In genomic region chr19:57888494-57889231, GRCh38 we compare ENCODE assay signal across 8 cellular contexts. TPM values are rescaled to one million over a fixed set of nuclear protein-coding genes. Genes with fewer than 3 reads are reported as not detected.
DNase-seq lines count a peak whose midpoint lies in the region; ATAC-seq and TF ChIP-seq lines count a peak whose summit lies in the region.

ZNF814 (minus strand) TSS chr19:57889037; CDS start chr19:57888802, 235 bp downstream.

- H3K4me1 ChIP-seq in breast epithelium (peaks cover 0 to 4% of the 10 kb centered on the region in 2 donors), skeletal muscle tissue (ENCODE audit: control insufficient read depth in 3 of 3, insufficient read depth in 3 of 3, low read length in 3 of 3) (peaks cover 5 to 19% (median 7%) of the 10 kb centered on the region in 3 donors)

- H3K36me3 ChIP-seq in breast epithelium = no peaks in the 10 kb centered on the region
- peaks cover 3 to 18% (median 8%) of the 10 kb centered on the region in 3 donors for H3K36me3 ChIP-seq in skeletal muscle tissue (ENCODE audit: control insufficient read depth in 3 of 3, insufficient read depth in 3 of 3, low read length in 3 of 3)

- DNase-seq in HUDEP-2 (lab: John Stamatoyannopoulos, UW; ENCODE audit: unreplicated experiment in 76 of 76) (peak; percentile 49 to 94 (median 86)), breast epithelium (ENCODE audit: low spot score in 2 of 2) (peak; percentile 86 to 89), iPS-NIHi11 (ENCODE audit: low spot score) (peak; percentile 94), ACHN (no peak), AML-193 (lab: John Stamatoyannopoulos, UW) (no peak)

- H3K27me3 ChIP-seq in breast epithelium (no peaks in the 10 kb centered on the region), skeletal muscle tissue (ENCODE audit: control insufficient read depth in 3 of 3, insufficient read depth in 3 of 3, low read length in 3 of 3) (no peaks in the 10 kb centered on the region)

- no peak for TF ChIP-seq POLR2A in breast epithelium (IDR thresholded peaks at IDR 0.05)

- peak within 1 kb of the TSS; percentile 79 to 96 (median 85) for H3K9ac ChIP-seq in skeletal muscle tissue (ENCODE audit: low read depth in 1 of 3, low read length in 3 of 3)

- no peak for TF ChIP-seq CTCF in WI38 (IDR thresholded peaks at IDR 0.05; ENCODE audit: low read depth, low read length)
- TF ChIP-seq CTCF in breast epithelium (IDR thresholded peaks at IDR 0.05) = peak; percentile 17 to 50 (median 43)

- H3K4me3 ChIP-seq in WI38 (ENCODE audit: low read depth, low read length) = peak within 1 kb of the TSS; percentile 95
- H3K4me3 ChIP-seq in breast epithelium = peak within 1 kb of the TSS; percentile 37 to 78 (median 67)
- peak within 1 kb of the TSS; percentile 69 to 98 (median 96) for H3K4me3 ChIP-seq in skeletal muscle tissue (ENCODE audit: low read length in 3 of 3)

- intact Hi-C loops in breast epithelium (cut with DNase I; ENCODE audit: low total_unique reads) = no loop called here

- H3K27ac ChIP-seq in breast epithelium = peak within 1 kb of the TSS; percentile 64 to 76
- H3K27ac ChIP-seq in skeletal muscle tissue (ENCODE audit: low read depth, low read length) = peak within 1 kb of the TSS; percentile 79

- in situ Hi-C loops in ACHN (cut with HindIII; ENCODE audit: low pct_ligation_motif_present, low pct_unique_long_range_greater_than_20kb, low sequenced_read_pairs) = no loop called here

- ATAC-seq in GM18873 (IDR thresholded peaks at IDR 0.05; ENCODE audit: low FRiP score, unreplicated experiment) = peak; percentile 75

- H3K9me3 ChIP-seq in breast epithelium (peaks cover 25 to 56% of the 10 kb centered on the region in 2 donors), skeletal muscle tissue (ENCODE audit: control insufficient read depth in 3 of 3, low read length in 3 of 3) (no peaks in the 10 kb centered on the region)

RNA-seq across cellular contexts. Expression of gene ZNF814, which starts in this region (rescaled TPM):
- total RNA-seq in breast epithelium = 10 to 100 TPM in 2 of 3 donors, 1 to 10 TPM in 1; 4.8 to 26.1 (median 17.0) TPM
- total RNA-seq in skeletal muscle tissue = 13.0 TPM

Comparison
In these comparisons a context has a peak if more than half of its experiments do, and no peak if none do; other contexts are left out.
1. DNase-seq: peak in HUDEP-2 (76 of 76), breast epithelium (2 of 2) and iPS-NIHi11 (single experiment); none in ACHN (single experiment) and AML-193 (0 of 2).
2. Peak in every context shown above with its lines, with median percentiles within 50 percentile points of each other: H3K4me3 ChIP-seq.